10 cellular contexts compared by ENCODE assay signal in the genomic region with DNA sequence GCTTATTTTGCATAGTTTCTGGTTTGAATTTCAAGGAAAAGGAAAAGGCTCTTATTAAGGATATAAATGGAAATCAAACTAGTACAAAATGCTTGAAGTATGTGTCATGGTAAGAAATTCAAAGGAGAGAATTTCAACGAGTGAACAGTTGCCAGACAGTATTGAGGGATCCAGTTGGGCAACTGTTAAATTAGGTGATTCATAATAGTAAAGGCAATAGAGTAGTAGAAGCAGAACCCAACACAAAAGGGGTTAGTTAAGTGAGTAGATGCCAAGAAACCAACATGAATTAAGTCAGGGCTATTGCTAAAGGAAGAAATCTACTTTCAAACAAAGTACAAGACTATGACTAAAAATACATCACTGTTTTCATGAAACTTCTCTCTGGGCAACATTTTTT. TPM values are rescaled to one million over a fixed set of nuclear protein-coding genes. Genes with fewer than 3 reads are reported as not detected.
DNase-seq lines count a peak whose midpoint lies in the region; ATAC-seq, FAIRE-seq and TF ChIP-seq lines count a peak whose summit lies in the region.
"Had no signal": no experiment of that assay in that cellular context is flagged by ENCODE, and none has a peak within 500 bp of the region (broad histone marks: within the 10 kb centered on the region; RNA-seq: fewer than 3 reads in every experiment).

No MANE protein-coding gene starts in this region.

- H3K4me3 ChIP-seq in fibroblast of the aortic adventitia (ENCODE audit: low read depth, low read length): no peak overlapping the region

- H3K4me1 Mint-ChIP-seq in activated B cell treated with CpG ODN at 0.5 μM for 24 hours: peaks cover 57% of the 10 kb centered on the region

- intact Hi-C loops in activated B cell treated with CpG ODN at 0.5 μM for 24 hours (cut with micrococcal nuclease) (loop anchor here (1.0 to 5.0 kb wide), 4 partner anchors 16 to 207 kb away; a partner anchor contains a TSS), head of caudate nucleus (cut with DNase I) (no loop called here)

- POLR2A ChIA-PET in activated B cell treated with CpG ODN at 0.5 μM for 24 hours (lab: Charles Lee): interaction anchor here (0.5 to 4.2 kb wide), 4 partner anchors 39 to 280 kb away, joined by 3 to 42 read pairs (median 4); a partner anchor contains a TSS

- H3K27me3 Mint-ChIP-seq in activated B cell treated with CpG ODN at 0.5 μM for 24 hours: no peaks in the 10 kb centered on the region

- H3K9me3 Mint-ChIP-seq in activated B cell treated with CpG ODN at 0.5 μM for 24 hours: peaks cover 3% of the 10 kb centered on the region

- CTCF ChIA-PET in activated B cell treated with CpG ODN at 0.5 μM for 24 hours (lab: Charles Lee): interaction anchor here (1.1 to 1.7 kb wide), 2 partner anchors 73 to 288 kb away, joined by 4 to 5 read pairs; a partner anchor contains a TSS

- peaks cover 27% of the 10 kb centered on the region for H3K36me3 Mint-ChIP-seq in activated B cell treated with CpG ODN at 0.5 μM for 24 hours (ENCODE audit: low read depth)

- no peak for ATAC-seq in activated B cell treated with CpG ODN at 0.5 μM for 24 hours (ENCODE audit: low read depth)

- TF ChIP-seq CTCF in activated B cell treated with CpG ODN at 0.5 μM for 24 hours (IDR thresholded peaks at IDR 0.05): no peak
- no peak for TF ChIP-seq CTCF in fibroblast of the aortic adventitia (IDR thresholded peaks at IDR 0.05; ENCODE audit: insufficient read depth, low read length)

- H3K27ac Mint-ChIP-seq in activated B cell treated with CpG ODN at 0.5 μM for 24 hours: peak overlapping the region; percentile 83

- peak; percentile 38 for FAIRE-seq in GM18507 (lab: Jason Lieb, UNC)

- DNase-seq in A172 (ENCODE audit: low spot score): peak; percentile 18
- no peak for DNase-seq in GM18507 (ENCODE audit: extremely low spot score, insufficient read length, low read depth)
- no peak for DNase-seq in activated B cell treated with CpG ODN at 0.5 μM for 24 hours
- peak; percentile 87 for DNase-seq in fibroblast of the aortic adventitia (ENCODE audit: low read depth)
- DNase-seq in NCI-H774 (lab: John Stamatoyannopoulos, UW): no peak
- DNase-seq in head of caudate nucleus: no peak
- DNase-seq in anterior cingulate cortex (lab: John Stamatoyannopoulos, UW): no peak
- no peak for DNase-seq in mucosa of gallbladder (ENCODE audit: low spot score)
- DNase-seq: KBM-7; stimulated activated CD4-positive, alpha-beta T cell treated with anti-CD3 and anti-CD28 coated beads, Interleukin-4, amount 100 ng/mL, for 4 hours had no signal

- peak overlapping the region; percentile 95 for H3K4me3 Mint-ChIP-seq in activated B cell treated with CpG ODN at 0.5 μM for 24 hours

RNA-seq across cellular contexts. Expression of a gene that starts 1.0 kb away (rescaled TPM):
- total RNA-seq in A172 (2014; rRNA removed; shearing (Covaris generic)): 0.07 TPM in 1 of 2 replicates, not detected in the other
- total RNA-seq in activated B cell treated with CpG ODN at 0.5 μM for 24 hours (19.9 and 22.8 TPM in 2 replicates), fibroblast of the aortic adventitia (ENCODE audit: low replicate concordance) (under 0.01 TPM in 1 of 2 replicates, not detected in the other), mucosa of gallbladder (4.2 TPM)

Comparison
In these comparisons a context has a peak if more than half of its experiments do, and no peak if none do; other contexts are left out.
1. DNase-seq: peak in A172 (single experiment) and fibroblast of the aortic adventitia (single experiment); none in GM18507 (single experiment), activated B cell treated with CpG ODN at 0.5 μM for 24 hours (single experiment), NCI-H774 (single experiment), head of caudate nucleus (0 of 42), anterior cingulate cortex (0 of 58) and mucosa of gallbladder (single experiment).